ENCODE assay signal across 9 cellular contexts in genomic region chr17:58513391-58513912, GRCh38. TPM values are rescaled to one million over a fixed set of nuclear protein-coding genes. Genes with fewer than 3 reads are reported as not detected.
DNase-seq lines count a peak whose midpoint lies in the region; ATAC-seq and TF ChIP-seq lines count a peak whose summit lies in the region.
"Had no signal": no experiment of that assay in that cellular context is flagged by ENCODE, and none has a peak within 500 bp of the region (broad histone marks: within the 10 kb centered on the region; RNA-seq: fewer than 3 reads in every experiment).

No MANE protein-coding gene starts in this region.

- H4K20me1 ChIP-seq in DOHH2 (ENCODE audit: control insufficient read depth, insufficient read depth, low read depth, low read length): no peaks in the 10 kb centered on the region

- no peaks in the 10 kb centered on the region for H3K9me2 ChIP-seq in DOHH2 (replicated peaks; ENCODE audit: control insufficient read depth, low read length)

- peaks cover 15% of the 10 kb centered on the region for H3K36me3 Mint-ChIP-seq in chondrocyte (ENCODE audit: low read depth)

- DNase-seq in NCI-H69 (lab: John Stamatoyannopoulos, UW): peak; percentile 59
- DNase-seq in chondrocyte (ENCODE audit: low spot score): no peak
- DNase-seq in COLO829 (ENCODE audit: low spot score): no peak
- DNase-seq in SW 1271 (lab: John Stamatoyannopoulos, UW): no peak

- H3K27me3 ChIP-seq in DOHH2 (ENCODE audit: control insufficient read depth, low read length): no peaks in the 10 kb centered on the region
- H3K27me3 ChIP-seq in neuron (ENCODE audit: insufficient read depth, low read length): no peaks in the 10 kb centered on the region

- H3K4me2 ChIP-seq in DOHH2 (ENCODE audit: low read length): peak overlapping the region; percentile 93

- ATAC-seq in HG03095 (IDR thresholded peaks at IDR 0.05; ENCODE audit: unreplicated experiment): no peak
- no peak for ATAC-seq in HG02571 (IDR thresholded peaks at IDR 0.05; ENCODE audit: unreplicated experiment)

- H3K9me3 ChIP-seq in DOHH2 (ENCODE audit: control insufficient read depth, insufficient read depth, low read length) (no peaks in the 10 kb centered on the region), neuron (ENCODE audit: low read length) (no peaks in the 10 kb centered on the region)

- H3K36me3 ChIP-seq in DOHH2 (ENCODE audit: control insufficient read depth, low read length) (peaks cover 54% of the 10 kb centered on the region), neuron (ENCODE audit: insufficient read depth, low read length) (peaks cover 44% of the 10 kb centered on the region)

- H2AFZ ChIP-seq in neuron (ENCODE audit: low read depth, low read length): no peak overlapping the region

- H3K4me3 ChIP-seq in DOHH2 (ENCODE audit: low read length): peak overlapping the region; percentile 94
- H3K4me3 ChIP-seq in neuron (ENCODE audit: low read length): peak overlapping the region; percentile 73

- TF ChIP-seq CTCF in DOHH2 (IDR thresholded peaks at IDR 0.05; ENCODE audit: low read depth, low read length, poor library complexity, severe bottlenecking): peak; percentile 49
- TF ChIP-seq CTCF in chondrocyte (IDR thresholded peaks at IDR 0.05): no peak

- H3K27ac ChIP-seq in DOHH2 (ENCODE audit: low read depth, low read length): no peak overlapping the region

- peaks cover 30% of the 10 kb centered on the region for H3K79me2 ChIP-seq in DOHH2 (ENCODE audit: control insufficient read depth, low read length)

- H3F3A ChIP-seq in DOHH2 (ENCODE audit: control insufficient read depth, insufficient read depth): peaks cover 2% of the 10 kb centered on the region; the same call in 1 of the 2 replicates

- H3K4me3 Mint-ChIP-seq in chondrocyte (ENCODE audit: unreplicated experiment): peak overlapping the region; percentile 82

- H3K27ac Mint-ChIP-seq in chondrocyte (ENCODE audit: unreplicated experiment): no peak overlapping the region

- H3K4me1 Mint-ChIP-seq in chondrocyte (ENCODE audit: low read depth): peaks cover 33% of the 10 kb centered on the region

- peaks cover 45% of the 10 kb centered on the region for H3K4me1 ChIP-seq in DOHH2 (ENCODE audit: control insufficient read depth, low read length)
- H3K4me1 ChIP-seq in neuron (ENCODE audit: insufficient read depth, low read length): peaks cover 23% of the 10 kb centered on the region

- no peaks in the 10 kb centered on the region for H3K9me3 Mint-ChIP-seq in chondrocyte (ENCODE audit: low read depth)

- H3K27me3 Mint-ChIP-seq in chondrocyte (ENCODE audit: low read depth): no peaks in the 10 kb centered on the region

RNA-seq across cellular contexts. Expression of gene MTMR4, which starts 1.0 kb away (rescaled TPM):
- total RNA-seq in chondrocyte: 26.7 to 31.4 TPM (median 30.2 TPM) in 3 replicates

RNA-seq across cellular contexts. Expression of gene HSF5, which starts 25.2 kb away (rescaled TPM):
- 0.08 to 0.10 TPM in 2 of 3 replicates, not detected in the other for total RNA-seq in chondrocyte
- total RNA-seq: RPMI7951 had no signal
